Comparison of ENCODE assay signal across 8 cellular contexts in genomic region chr1:62912028-62912638, GRCh38.
DNase-seq lines count a peak whose midpoint lies in the region; FAIRE-seq and TF ChIP-seq lines count a peak whose summit lies in the region.

No MANE protein-coding gene starts in this region.

- no peak overlapping the region for H3K4me3 ChIP-seq in AG04449 (ENCODE audit: low read depth, low read length)

- DNase-seq in AG04449 (ENCODE audit: low read depth, low spot score) (no peak), GM18507 (ENCODE audit: extremely low spot score, insufficient read length, low read depth) (no peak), RKO (ENCODE audit: low spot score) (peak; percentile 25), glomerular visceral epithelial cell (ENCODE audit: extremely low spot score) (peak; percentile 12), DMS153 (lab: John Stamatoyannopoulos, UW) (no peak), T-helper 9 cell (no peak), NCI-H345 (lab: John Stamatoyannopoulos, UW) (no peak)
- DNase-seq in NK-92 treated with Interleukin-12 subunit alpha and Interleukin-12 subunit beta, amount 100 ng/mL, for 24 hours (lab: John Stamatoyannopoulos, UW) = no peak

- FAIRE-seq in GM18507 (lab: Jason Lieb, UNC) = peak; percentile 65

- CTCF ChIA-PET in AG04449 (lab: Yijun Ruan, JAX) = interaction anchor here (0.5 to 2.4 kb wide), 5 partner anchors 10 to 510 kb away, joined by 3 to 11 read pairs (median 3); no protein-coding TSS in a partner anchor

- POLR2A ChIA-PET in AG04449 (lab: Yijun Ruan, JAX) = no interaction called here

- peak; percentile 73 for TF ChIP-seq CTCF in AG04449 (IDR thresholded peaks at IDR 0.05; ENCODE audit: insufficient read depth, low read length, missing control alignments)

Comparison
In these comparisons a context has a peak if more than half of its experiments do, and no peak if none do; other contexts are left out.
1. DNase-seq: peak in RKO (single experiment) and glomerular visceral epithelial cell (single experiment); none in AG04449 (single experiment), GM18507 (single experiment), DMS153 (single experiment), T-helper 9 cell (single experiment), NCI-H345 (single experiment) and NK-92 treated with Interleukin-12 subunit alpha and Interleukin-12 subunit beta, amount 100 ng/mL, for 24 hours (single experiment).